Comparison of ENCODE assay signal across 9 cellular contexts in the genomic region with DNA sequence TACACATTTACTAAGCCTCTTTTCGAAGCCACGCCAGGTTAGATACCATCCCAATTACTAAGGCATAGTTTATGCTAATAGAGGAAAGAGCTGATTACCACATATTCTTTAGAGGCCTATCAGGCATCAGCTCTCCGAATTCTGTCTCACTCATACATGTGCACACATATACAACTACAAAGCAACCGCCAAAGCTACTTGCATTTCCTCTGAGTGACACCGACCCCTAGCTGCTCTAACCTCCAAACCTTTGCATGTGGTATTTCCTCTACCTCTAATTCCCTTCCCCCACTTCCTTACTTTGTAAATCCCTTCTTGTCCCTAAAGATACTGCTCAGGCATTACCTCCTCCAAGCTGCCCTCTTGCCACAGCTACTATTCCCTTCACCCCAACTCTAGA.
A peak's percentile ranks its signal among the peaks of the same experiment; 100 is the strongest.
DNase-seq lines count a peak whose midpoint lies in the region; ATAC-seq, FAIRE-seq and TF ChIP-seq lines count a peak whose summit lies in the region.
"Had no signal": no experiment of that assay in that cellular context is flagged by ENCODE, and none has a peak within 500 bp of the region (broad histone marks: within the 10 kb centered on the region; RNA-seq: fewer than 3 reads in every experiment).

No MANE protein-coding gene starts in this region.

- H2BK15ac ChIP-seq in neuronal stem cell (ENCODE audit: low read length) = no peak overlapping the region

- TF ChIP-seq CTCF in bronchial epithelial cell (IDR thresholded peaks at IDR 0.05; ENCODE audit: insufficient read depth, low read length, severe bottlenecking) = no peak

- no peak overlapping the region for H2BK120ac ChIP-seq in neuronal stem cell (ENCODE audit: low read depth, low read length)

- H3K18ac ChIP-seq in neuronal stem cell (ENCODE audit: low read length) = no peak overlapping the region

- no peaks in the 10 kb centered on the region for H3K9me3 ChIP-seq in GM23248 (ENCODE audit: low read depth)
- no peaks in the 10 kb centered on the region; the same call in 1 of the 2 replicates for H3K9me3 ChIP-seq in SK-N-MC (ENCODE audit: low read depth, low read length)
- H3K9me3 ChIP-seq in neuronal stem cell (replicated peaks in 1 of 2; ENCODE audit: control insufficient read depth in 2 of 2, insufficient read depth in 1 of 2, low read depth in 1 of 2, low read length in 2 of 2) = no peaks in the 10 kb centered on the region

- no peaks in the 10 kb centered on the region for H4K20me1 ChIP-seq in GM23248 (ENCODE audit: insufficient read depth)

- no peak overlapping the region for H3K4ac ChIP-seq in neuronal stem cell (ENCODE audit: low read length)

- H3K27me3 ChIP-seq in GM23248 (replicated peaks; ENCODE audit: insufficient read depth) = no peaks in the 10 kb centered on the region
- no peaks in the 10 kb centered on the region for H3K27me3 ChIP-seq in bronchial epithelial cell (ENCODE audit: control insufficient read depth, insufficient read depth, low read length)
- no peaks in the 10 kb centered on the region for H3K27me3 ChIP-seq in neuronal stem cell (ENCODE audit: control insufficient read depth in 3 of 3, insufficient read depth in 3 of 3, low read depth in 1 of 3, low read length in 3 of 3)

- ATAC-seq in HG03378 (IDR thresholded peaks at IDR 0.05; ENCODE audit: unreplicated experiment) = no peak

- no peak overlapping the region for H2AK5ac ChIP-seq in neuronal stem cell (ENCODE audit: low read depth, low read length)

- H3K23ac ChIP-seq in neuronal stem cell (ENCODE audit: low read depth, low read length, poor library complexity) = no peak overlapping the region

- H2BK5ac ChIP-seq in neuronal stem cell (ENCODE audit: low read length) = no peak overlapping the region

- H3K27ac ChIP-seq in GM23248 (peak overlapping the region; percentile 50), SK-N-MC (no peak overlapping the region), neuronal stem cell (replicated peaks; ENCODE audit: low read length) (no peak overlapping the region)

- H4K8ac ChIP-seq in neuronal stem cell (ENCODE audit: low read depth, low read length) = no peak overlapping the region

- FAIRE-seq in bronchial epithelial cell (lab: Jason Lieb, UNC) = no peak

- peaks cover 36% of the 10 kb centered on the region for H3F3A ChIP-seq in GM23248 (ENCODE audit: insufficient read depth)

- 29 to 32% methylated on average over 5 of the region's 5 CpGs for WGBS in GM23248 (ENCODE audit: low coverage in 1 of 2, low lambda C conversion rate in 2 of 2, missing lambda C conversion rate in 2 of 2), 2 experiments
- no CpG with 5 or more reads among the region's 5 CpGs for WGBS in neuronal stem cell (ENCODE audit: extremely low coverage in 2 of 2, insufficient read length in 2 of 2, insufficient replicate concordance in 1 of 2), 2 donors

- no peaks in the 10 kb centered on the region for H3K79me1 ChIP-seq in neuronal stem cell (ENCODE audit: low read depth, low read length)

- H2BK12ac ChIP-seq in neuronal stem cell (ENCODE audit: low read length) = no peak overlapping the region

- no peak overlapping the region for H4K91ac ChIP-seq in neuronal stem cell (ENCODE audit: low read depth, low read length, poor library complexity)

- H3K4me3 ChIP-seq in GM23248 (peak overlapping the region; percentile 18; the same call in 1 of the 2 replicates), SK-N-MC (peak overlapping the region; percentile 47), bronchial epithelial cell (ENCODE audit: low read depth, low read length) (no peak overlapping the region), neuronal stem cell (ENCODE audit: low read length in 2 of 2) (no peak overlapping the region)

- H3K36me3 ChIP-seq in GM23248 (ENCODE audit: low read depth) (no peaks in the 10 kb centered on the region), SK-N-MC (ENCODE audit: insufficient read depth, low read length) (no peaks in the 10 kb centered on the region), bronchial epithelial cell (ENCODE audit: control insufficient read depth, insufficient read depth, low read length) (no peaks in the 10 kb centered on the region), neuronal stem cell (replicated peaks in 1 of 2; ENCODE audit: control insufficient read depth in 2 of 2, insufficient read depth in 2 of 2, low read length in 2 of 2) (no peaks in the 10 kb centered on the region)

- in situ Hi-C loops in GM23248 (cut with MboI) = no loop called here

- no peaks in the 10 kb centered on the region for H3K79me2 ChIP-seq in GM23248 (ENCODE audit: insufficient read depth)

- no peaks in the 10 kb centered on the region for H3K9me2 ChIP-seq in GM23248 (ENCODE audit: insufficient read depth)

- peak overlapping the region; percentile 69 for H3K4me2 ChIP-seq in GM23248 (ENCODE audit: unreplicated experiment)
- no peak overlapping the region for H3K4me2 ChIP-seq in neuronal stem cell (ENCODE audit: insufficient read depth, low read length, poor library complexity, severe bottlenecking)

- no peak overlapping the region for H3K9ac ChIP-seq in GM23248
- H3K9ac ChIP-seq in SK-N-MC (ENCODE audit: insufficient read length) = no peak overlapping the region
- H3K9ac ChIP-seq in neuronal stem cell (ENCODE audit: low read depth, low read length, poor library complexity) = no peak overlapping the region

- H3K14ac ChIP-seq in neuronal stem cell (ENCODE audit: low read length) = no peak overlapping the region

- H3K4me1 ChIP-seq in GM23248 (ENCODE audit: insufficient read depth) (peaks cover 37% of the 10 kb centered on the region), neuronal stem cell (ENCODE audit: control insufficient read depth in 2 of 2, insufficient read depth in 1 of 2, low read depth in 1 of 2, low read length in 2 of 2) (peaks cover 4 to 12% of the 10 kb centered on the region in 2 donors)

- no peak overlapping the region for H2AFZ ChIP-seq in GM23248
- peak overlapping the region; percentile 14 for H2AFZ ChIP-seq in neuronal stem cell (ENCODE audit: low read length)

- DNase-seq in GM23248 = peak; percentile 78
- DNase-seq in SK-N-MC (ENCODE audit: low read depth, low spot score) = no peak
- peak; percentile 79 for DNase-seq in bronchial epithelial cell (ENCODE audit: low read depth)
- no peak for DNase-seq in neuronal stem cell (ENCODE audit: low spot score)
- DNase-seq in superior temporal gyrus (ENCODE audit: extremely low spot score) = no peak
- no peak for DNase-seq in DMS53 treated with DMSO at 0.1 percent for 48 hours (lab: John Stamatoyannopoulos, UW; ENCODE audit: unreplicated experiment)
- no peak for DNase-seq in NCI-H2029 (lab: John Stamatoyannopoulos, UW)
- DNase-seq: kidney glomerular epithelial cell had no signal

Comparison
In these comparisons a context has a peak if more than half of its experiments do, and no peak if none do; other contexts are left out.
1. DNase-seq: peak in GM23248 (single experiment) and bronchial epithelial cell (single experiment); none in SK-N-MC (single experiment), neuronal stem cell (single experiment), superior temporal gyrus (single experiment), DMS53 treated with DMSO at 0.1 percent for 48 hours (single experiment) and NCI-H2029 (single experiment).
2. H3K4me3 ChIP-seq: peak in GM23248 (single experiment) and SK-N-MC (single experiment); none in bronchial epithelial cell (single experiment) and neuronal stem cell (0 of 2).